Comparison of ENCODE assay signal across 2 cellular contexts in the genomic region with DNA sequence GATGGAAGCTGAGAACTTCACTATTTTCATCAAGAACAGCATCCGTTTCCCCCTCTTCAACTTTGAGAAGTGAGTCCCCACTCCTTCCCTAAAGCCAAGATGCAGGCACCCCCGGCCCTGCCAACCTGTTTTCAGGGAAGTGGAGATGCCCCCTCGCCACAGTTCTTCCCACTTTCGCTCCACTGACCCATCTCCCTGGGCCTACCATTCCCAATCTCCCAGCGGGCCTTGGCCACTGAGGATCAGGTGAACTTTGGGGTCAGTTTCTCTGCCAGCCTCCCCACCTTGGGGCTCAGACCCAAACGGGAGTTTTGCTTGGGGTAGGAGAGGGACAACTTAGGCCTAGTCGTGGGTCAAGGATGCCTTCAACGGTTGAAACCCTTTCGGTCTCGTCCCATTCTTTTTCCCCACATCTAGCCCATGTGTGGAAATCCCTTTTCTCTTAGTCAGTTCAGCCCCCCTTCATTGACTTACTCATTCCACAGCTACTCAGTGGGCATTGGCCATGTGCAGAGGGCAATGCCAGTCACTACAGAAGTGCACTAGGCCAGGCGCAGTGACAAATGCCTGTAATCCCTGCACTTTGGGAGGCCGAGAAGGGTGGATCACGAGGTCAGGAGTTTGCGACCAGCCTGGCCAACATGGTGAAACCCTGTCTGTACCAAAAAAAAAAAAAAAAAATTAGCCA.
TF ChIP-seq lines count a peak whose summit lies in the region.

No MANE protein-coding gene starts in this region.

TF ChIP-seq in SK-N-SH, 30 proteins besides CTCF, POLR2A, EP300 and RAD21:
- TF ChIP-seq, protein P1, sequence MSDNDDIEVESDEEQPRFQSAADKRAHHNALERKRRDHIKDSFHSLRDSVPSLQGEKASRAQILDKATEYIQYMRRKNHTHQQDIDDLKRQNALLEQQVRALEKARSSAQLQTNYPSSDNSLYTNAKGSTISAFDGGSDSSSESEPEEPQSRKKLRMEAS (IDR thresholded peaks at IDR 0.05; ENCODE audit: low read depth): peak; percentile 44; the same call in 1 of the 2 replicates
- TF ChIP-seq FOSL2 (IDR thresholded peaks at IDR 0.05; ENCODE audit: borderline replicate concordance, low read depth) (peak; percentile 40; the same call in 1 of the 2 replicates), MEF2A (IDR thresholded peaks at IDR 0.05; ENCODE audit: borderline replicate concordance, low read depth) (no peak), CHD2 (IDR thresholded peaks at IDR 0.05; ENCODE audit: low read length, partially characterized antibody) (no peak)

TF ChIP-seq in SK-N-SH treated with all-trans-retinoic acid at 6 μM for 48 hours, 23 proteins besides CTCF, POLR2A, EP300 and RAD21:
- TF ChIP-seq SNAI2 (CRISPR knock-in tag; IDR thresholded peaks at IDR 0.05) (no peak), ZFP30 (CRISPR knock-in tag; IDR thresholded peaks at IDR 0.05) (no peak), ZNF8 (CRISPR knock-in tag; IDR thresholded peaks at IDR 0.05) (no peak), ZC3H10 (CRISPR knock-in tag; IDR thresholded peaks at IDR 0.05) (no peak), ZNF565 (CRISPR knock-in tag; conservative IDR thresholded peaks at IDR 0.05; ENCODE audit: low read depth) (no peak), ISL1 (CRISPR knock-in tag; IDR thresholded peaks at IDR 0.05) (no peak), RARB (CRISPR knock-in tag; IDR thresholded peaks at IDR 0.05) (no peak), PPARA (CRISPR knock-in tag; IDR thresholded peaks at IDR 0.05; ENCODE audit: borderline replicate concordance) (no peak), TOX (CRISPR knock-in tag; IDR thresholded peaks at IDR 0.05; ENCODE audit: borderline replicate concordance) (no peak), TCF4 (CRISPR knock-in tag; IDR thresholded peaks at IDR 0.05; ENCODE audit: borderline replicate concordance) (no peak), ZNF70 (CRISPR knock-in tag; IDR thresholded peaks at IDR 0.05) (no peak), CSDC2 (CRISPR knock-in tag; IDR thresholded peaks at IDR 0.05) (no peak), OSR1 (CRISPR knock-in tag; IDR thresholded peaks at IDR 0.05) (no peak)
- TF ChIP-seq, protein P2, sequence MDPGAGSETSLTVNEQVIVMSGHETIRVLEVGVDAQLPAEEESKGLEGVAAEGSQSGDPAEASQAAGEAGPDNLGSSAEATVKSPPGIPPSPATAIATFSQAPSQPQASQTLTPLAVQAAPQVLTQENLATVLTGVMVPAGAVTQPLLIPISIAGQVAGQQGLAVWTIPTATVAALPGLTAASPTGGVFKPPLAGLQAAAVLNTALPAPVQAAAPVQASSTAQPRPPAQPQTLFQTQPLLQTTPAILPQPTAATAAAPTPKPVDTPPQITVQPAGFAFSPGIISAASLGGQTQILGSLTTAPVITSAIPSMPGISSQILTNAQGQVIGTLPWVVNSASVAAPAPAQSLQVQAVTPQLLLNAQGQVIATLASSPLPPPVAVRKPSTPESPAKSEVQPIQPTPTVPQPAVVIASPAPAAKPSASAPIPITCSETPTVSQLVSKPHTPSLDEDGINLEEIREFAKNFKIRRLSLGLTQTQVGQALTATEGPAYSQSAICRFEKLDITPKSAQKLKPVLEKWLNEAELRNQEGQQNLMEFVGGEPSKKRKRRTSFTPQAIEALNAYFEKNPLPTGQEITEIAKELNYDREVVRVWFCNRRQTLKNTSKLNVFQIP (CRISPR knock-in tag; IDR thresholded peaks at IDR 0.05; ENCODE audit: borderline replicate concordance, low read depth): no peak
- TF ChIP-seq, protein P3, sequence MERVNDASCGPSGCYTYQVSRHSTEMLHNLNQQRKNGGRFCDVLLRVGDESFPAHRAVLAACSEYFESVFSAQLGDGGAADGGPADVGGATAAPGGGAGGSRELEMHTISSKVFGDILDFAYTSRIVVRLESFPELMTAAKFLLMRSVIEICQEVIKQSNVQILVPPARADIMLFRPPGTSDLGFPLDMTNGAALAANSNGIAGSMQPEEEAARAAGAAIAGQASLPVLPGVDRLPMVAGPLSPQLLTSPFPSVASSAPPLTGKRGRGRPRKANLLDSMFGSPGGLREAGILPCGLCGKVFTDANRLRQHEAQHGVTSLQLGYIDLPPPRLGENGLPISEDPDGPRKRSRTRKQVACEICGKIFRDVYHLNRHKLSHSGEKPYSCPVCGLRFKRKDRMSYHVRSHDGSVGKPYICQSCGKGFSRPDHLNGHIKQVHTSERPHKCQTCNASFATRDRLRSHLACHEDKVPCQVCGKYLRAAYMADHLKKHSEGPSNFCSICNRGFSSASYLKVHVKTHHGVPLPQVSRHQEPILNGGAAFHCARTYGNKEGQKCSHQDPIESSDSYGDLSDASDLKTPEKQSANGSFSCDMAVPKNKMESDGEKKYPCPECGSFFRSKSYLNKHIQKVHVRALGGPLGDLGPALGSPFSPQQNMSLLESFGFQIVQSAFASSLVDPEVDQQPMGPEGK (CRISPR knock-in tag; IDR thresholded peaks at IDR 0.05; ENCODE audit: borderline replicate concordance): no peak
